In the genomic region with DNA sequence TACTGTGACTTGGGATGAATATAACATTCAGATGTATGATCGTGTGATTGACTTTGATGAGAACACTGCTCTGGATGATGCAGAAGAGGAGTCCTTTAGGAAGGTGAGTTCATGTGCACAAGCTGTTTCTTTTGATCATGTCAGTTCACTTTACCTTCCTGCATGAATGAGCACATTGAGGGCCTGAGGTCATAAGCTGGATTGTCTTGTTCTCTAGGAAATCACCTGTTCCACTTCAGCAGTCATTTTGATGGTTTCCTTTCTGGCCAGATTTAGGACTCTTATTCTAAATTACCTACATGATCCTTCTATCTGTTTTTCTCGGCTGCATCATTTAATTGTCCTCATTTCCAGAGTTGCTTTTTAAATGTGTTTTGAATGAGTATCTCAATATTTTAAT, we compare ENCODE assay signal across 16 cellular contexts. TPM values are rescaled to one million over a fixed set of nuclear protein-coding genes. Genes with fewer than 3 reads are reported as not detected.
DNase-seq lines count a peak whose midpoint lies in the region; ATAC-seq and TF ChIP-seq lines count a peak whose summit lies in the region.
"Had no signal": no experiment of that assay in that cellular context is flagged by ENCODE, and none has a peak within 500 bp of the region (broad histone marks: within the 10 kb centered on the region; RNA-seq: fewer than 3 reads in every experiment).

No MANE protein-coding gene starts in this region.

- ATAC-seq in activated naive CD8-positive, alpha-beta T cell treated with anti-CD3 and anti-CD28 coated beads, Interleukin-2, amount 50 U/mL, for 24 hours, result no peak
- no peak for ATAC-seq in activated CD4-positive, alpha-beta T cell treated with anti-CD3 and anti-CD28 coated beads for 36 hours
- no peak for ATAC-seq in HG02884 (IDR thresholded peaks at IDR 0.05; ENCODE audit: unreplicated experiment)

- H3K9me3 Mint-ChIP-seq in activated naive CD4-positive, alpha-beta T cell treated with anti-CD3 and anti-CD28 coated beads for 36 hours, result no peaks in the 10 kb centered on the region
- H3K9me3 Mint-ChIP-seq in activated naive CD8-positive, alpha-beta T cell treated with anti-CD3 and anti-CD28 coated beads, Interleukin-2, amount 50 U/mL, for 24 hours, result no peaks in the 10 kb centered on the region
- no peaks in the 10 kb centered on the region for H3K9me3 Mint-ChIP-seq in type B pancreatic cell
- no peaks in the 10 kb centered on the region for H3K9me3 Mint-ChIP-seq in activated CD4-positive, alpha-beta T cell treated with anti-CD3 and anti-CD28 coated beads for 36 hours (ENCODE audit: low read depth)
- H3K9me3 Mint-ChIP-seq: endodermal cell; T-helper 1 cell treated with Interleukin-12 subunit alpha and Interleukin-12 subunit beta and Interleukin-4 antibody, amounts not matched to agents 30 μg/mL and 1 μg/mL, for 36 hours had no signal

- H3K27me3 Mint-ChIP-seq in activated naive CD4-positive, alpha-beta T cell treated with anti-CD3 and anti-CD28 coated beads for 36 hours (ENCODE audit: low read depth), result no peaks in the 10 kb centered on the region
- H3K27me3 Mint-ChIP-seq in activated naive CD8-positive, alpha-beta T cell treated with anti-CD3 and anti-CD28 coated beads, Interleukin-2, amount 50 U/mL, for 24 hours, result no peaks in the 10 kb centered on the region
- H3K27me3 Mint-ChIP-seq in type B pancreatic cell, result no peaks in the 10 kb centered on the region
- H3K27me3 Mint-ChIP-seq in activated CD4-positive, alpha-beta T cell treated with anti-CD3 and anti-CD28 coated beads for 36 hours, result no peaks in the 10 kb centered on the region

- CTCF ChIA-PET in activated naive CD4-positive, alpha-beta T cell treated with anti-CD3 and anti-CD28 coated beads for 36 hours (lab: Charles Lee), result no interaction called here
- CTCF ChIA-PET in activated CD4-positive, alpha-beta T cell treated with anti-CD3 and anti-CD28 coated beads for 36 hours (lab: Charles Lee), result interaction anchor here (1.3 to 1.4 kb wide), 3 partner anchors 12 to 52 kb away, joined by 3 to 4 read pairs (median 3); no protein-coding TSS in a partner anchor

- POLR2A ChIA-PET in activated CD4-positive, alpha-beta T cell treated with anti-CD3 and anti-CD28 coated beads for 36 hours (lab: Charles Lee), result interaction anchor here (0.6 kb wide), 1 partner anchor 19 kb away, joined by 9 read pairs; no protein-coding TSS in a partner anchor

- H3K4me1 Mint-ChIP-seq in activated naive CD4-positive, alpha-beta T cell treated with anti-CD3 and anti-CD28 coated beads for 36 hours (ENCODE audit: low read depth), result peaks cover 32% of the 10 kb centered on the region
- peaks cover 42% of the 10 kb centered on the region for H3K4me1 Mint-ChIP-seq in activated naive CD8-positive, alpha-beta T cell treated with anti-CD3 and anti-CD28 coated beads, Interleukin-2, amount 50 U/mL, for 24 hours
- peaks cover 25% of the 10 kb centered on the region for H3K4me1 Mint-ChIP-seq in type B pancreatic cell (ENCODE audit: unreplicated experiment)
- H3K4me1 Mint-ChIP-seq in activated CD4-positive, alpha-beta T cell treated with anti-CD3 and anti-CD28 coated beads for 36 hours, result peaks cover 37% of the 10 kb centered on the region

- H3K4me3 Mint-ChIP-seq in activated naive CD4-positive, alpha-beta T cell treated with anti-CD3 and anti-CD28 coated beads for 36 hours, result no peak overlapping the region
- no peak overlapping the region for H3K4me3 Mint-ChIP-seq in activated naive CD8-positive, alpha-beta T cell treated with anti-CD3 and anti-CD28 coated beads, Interleukin-2, amount 50 U/mL, for 24 hours
- H3K4me3 Mint-ChIP-seq in type B pancreatic cell, result peak overlapping the region; percentile 74
- H3K4me3 Mint-ChIP-seq in activated CD4-positive, alpha-beta T cell treated with anti-CD3 and anti-CD28 coated beads for 36 hours, result no peak overlapping the region
- H3K4me3 Mint-ChIP-seq: endodermal cell; T-helper 1 cell treated with Interleukin-12 subunit alpha and Interleukin-12 subunit beta and Interleukin-4 antibody, amounts not matched to agents 30 μg/mL and 1 μg/mL, for 36 hours had no signal

- no peak overlapping the region for H3K27ac Mint-ChIP-seq in activated naive CD4-positive, alpha-beta T cell treated with anti-CD3 and anti-CD28 coated beads for 36 hours
- H3K27ac Mint-ChIP-seq in activated naive CD8-positive, alpha-beta T cell treated with anti-CD3 and anti-CD28 coated beads, Interleukin-2, amount 50 U/mL, for 24 hours, result peak overlapping the region; percentile 50
- no peak overlapping the region for H3K27ac Mint-ChIP-seq in type B pancreatic cell
- no peak overlapping the region for H3K27ac Mint-ChIP-seq in activated CD4-positive, alpha-beta T cell treated with anti-CD3 and anti-CD28 coated beads for 36 hours
- H3K27ac Mint-ChIP-seq: endodermal cell; T-helper 1 cell treated with Interleukin-12 subunit alpha and Interleukin-12 subunit beta and Interleukin-4 antibody, amounts not matched to agents 30 μg/mL and 1 μg/mL, for 36 hours had no signal

- peak; percentile 20 for DNase-seq in activated naive CD4-positive, alpha-beta T cell treated with anti-CD3 and anti-CD28 coated beads for 36 hours
- DNase-seq in activated naive CD4-positive, alpha-beta T cell treated with anti-CD3 and anti-CD28 coated beads, Interleukin-2, amount 50 U/mL, for 16 hours, result no peak
- DNase-seq in HK-2 (ENCODE audit: unreplicated experiment) (peak; percentile 4), type B pancreatic cell (ENCODE audit: extremely low spot score, unreplicated experiment) (no peak)
- DNase-seq in activated naive CD8-positive, alpha-beta T cell treated with anti-CD3 and anti-CD28 coated beads, Interleukin-2, amount 50 U/mL, for 24 hours, result no peak
- DNase-seq in activated CD4-positive, alpha-beta T cell treated with anti-CD3 and anti-CD28 coated beads for 36 hours, result no peak
- no peak for DNase-seq in activated effector memory CD4-positive, alpha-beta T cell treated with Interleukin-2 at 50 U/mL for 16 hours
- DNase-seq: activated CD4-positive, alpha-beta T cell treated with anti-CD3 and anti-CD28 coated beads for 48 hours; endodermal cell; H7; kidney; NCI-H524; stimulated activated CD4-positive, alpha-beta T cell treated with anti-CD3 and anti-CD28 coated beads, Interleukin-2, amount 100 ng/mL, for 48 hours had no signal

- intact Hi-C loops in activated naive CD4-positive, alpha-beta T cell treated with anti-CD3 and anti-CD28 coated beads for 36 hours (cut with micrococcal nuclease), result no loop called here
- intact Hi-C loops in activated CD4-positive, alpha-beta T cell treated with anti-CD3 and anti-CD28 coated beads for 36 hours (cut with DNase I, micrococcal nuclease), result no loop called here

- peaks cover 24% of the 10 kb centered on the region for H3K36me3 Mint-ChIP-seq in activated naive CD4-positive, alpha-beta T cell treated with anti-CD3 and anti-CD28 coated beads for 36 hours (ENCODE audit: low read depth)
- H3K36me3 Mint-ChIP-seq in activated naive CD8-positive, alpha-beta T cell treated with anti-CD3 and anti-CD28 coated beads, Interleukin-2, amount 50 U/mL, for 24 hours (ENCODE audit: low read depth), result peaks cover 36% of the 10 kb centered on the region
- H3K36me3 Mint-ChIP-seq in type B pancreatic cell, result peaks cover 38% of the 10 kb centered on the region
- H3K36me3 Mint-ChIP-seq in activated CD4-positive, alpha-beta T cell treated with anti-CD3 and anti-CD28 coated beads for 36 hours (ENCODE audit: low read depth), result peaks cover 26% of the 10 kb centered on the region

- no peak for TF ChIP-seq CTCF in type B pancreatic cell (conservative IDR thresholded peaks at IDR 0.05)

RNA-seq across cellular contexts. Expression of a gene that starts 4.1 kb away (rescaled TPM):
- total RNA-seq in activated naive CD4-positive, alpha-beta T cell treated with anti-CD3 and anti-CD28 coated beads for 36 hours, result 10 to 100 TPM; 23.7 to 25.2 TPM
- 54.6 and 109 TPM in 2 replicates for total RNA-seq in type B pancreatic cell (ENCODE audit: low replicate concordance)
- total RNA-seq in activated CD4-positive, alpha-beta T cell treated with anti-CD3 and anti-CD28 coated beads for 36 hours, result 10 to 100 TPM; 16.6 to 18.9 TPM

RNA-seq across cellular contexts. Expression of a gene that starts 30.5 kb away (rescaled TPM):
- 10 to 100 TPM; 28.5 to 28.9 TPM for total RNA-seq in activated naive CD4-positive, alpha-beta T cell treated with anti-CD3 and anti-CD28 coated beads for 36 hours
- total RNA-seq in type B pancreatic cell (ENCODE audit: low replicate concordance), result 23.4 and 26.6 TPM in 2 replicates
- 10 to 100 TPM; 25.9 to 35.2 TPM for total RNA-seq in activated CD4-positive, alpha-beta T cell treated with anti-CD3 and anti-CD28 coated beads for 36 hours

RNA-seq across cellular contexts. Expression of a gene that starts 59.3 kb away (rescaled TPM):
- 100 to 1,000 TPM in 1 of 2 experiments, 10 to 100 TPM in 1; 94.2 to 102 TPM for total RNA-seq in activated naive CD4-positive, alpha-beta T cell treated with anti-CD3 and anti-CD28 coated beads for 36 hours
- 0.77 TPM in 1 of 2 replicates, not detected in the other for total RNA-seq in type B pancreatic cell (ENCODE audit: low replicate concordance)
- total RNA-seq in activated CD4-positive, alpha-beta T cell treated with anti-CD3 and anti-CD28 coated beads for 36 hours, result 100 to 1,000 TPM; 100 to 125 TPM
- total RNA-seq: M059J had no signal

Comparison
In these comparisons a context has a peak if more than half of its experiments do, and no peak if none do; other contexts are left out.
1. DNase-seq: peak in activated naive CD4-positive, alpha-beta T cell treated with anti-CD3 and anti-CD28 coated beads for 36 hours (single experiment) and HK-2 (single experiment); none in activated naive CD4-positive, alpha-beta T cell treated with anti-CD3 and anti-CD28 coated beads, Interleukin-2, amount 50 U/mL, for 16 hours (single experiment), activated naive CD8-positive, alpha-beta T cell treated with anti-CD3 and anti-CD28 coated beads, Interleukin-2, amount 50 U/mL, for 24 hours (single experiment), type B pancreatic cell (single experiment), activated CD4-positive, alpha-beta T cell treated with anti-CD3 and anti-CD28 coated beads for 36 hours (single experiment) and activated effector memory CD4-positive, alpha-beta T cell treated with Interleukin-2 at 50 U/mL for 16 hours (single experiment).
2. RNA of a gene that starts 59.3 kb away (total RNA-seq): 100 to 125 TPM in activated CD4-positive, alpha-beta T cell treated with anti-CD3 and anti-CD28 coated beads for 36 hours and 94.2 to 102 TPM in activated naive CD4-positive, alpha-beta T cell treated with anti-CD3 and anti-CD28 coated beads for 36 hours; 0.77 TPM in type B pancreatic cell; every median in the first group is over 10 times any median in the second.